In the genomic region with DNA sequence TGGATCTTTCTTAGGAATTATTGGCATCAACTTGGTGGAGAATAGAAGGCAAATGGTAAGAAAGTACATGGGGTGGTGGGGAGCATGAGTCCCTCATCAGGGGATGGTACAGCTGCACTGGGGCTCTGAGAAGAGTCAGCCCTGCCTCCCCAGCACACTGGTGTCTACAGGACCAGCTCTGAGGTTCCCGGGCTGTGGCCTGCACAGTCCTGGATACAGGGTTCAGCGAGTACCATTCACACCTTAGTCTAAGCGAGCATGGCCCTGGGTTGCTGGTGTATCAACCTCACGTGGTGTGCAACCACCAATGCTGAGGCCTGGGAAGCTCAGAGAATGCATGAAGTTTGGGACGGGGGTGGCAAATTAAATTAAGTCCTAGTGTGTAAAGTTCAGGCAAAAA, we compare ENCODE assay signal across 20 cellular contexts. TPM values are rescaled to one million over a fixed set of nuclear protein-coding genes. Genes with fewer than 3 reads are reported as not detected.
"Had no signal": no experiment of that assay in that cellular context is flagged by ENCODE, and none has a peak within 500 bp of the region (broad histone marks: within the 10 kb centered on the region; RNA-seq: fewer than 3 reads in every experiment).

No MANE protein-coding gene starts in this region.

- H3K4me3 Mint-ChIP-seq: naive B cell; nephron progenitor cell; stimulated activated naive B cell treated with anti-CD40 and anti-IgM and Interleukin-4, amounts not matched to agents 10 μg/mL and 1 μg/mL and 100 μg/mL, for 72 hours; stimulated activated naive CD8-positive, alpha-beta T cell treated with anti-CD3 and anti-CD28 coated beads, Interleukin-15, amount 100 ng/mL, for 72 hours had no signal

- H3K4me1 Mint-ChIP-seq: naive B cell; stimulated activated naive B cell treated with anti-CD40 and anti-IgM and Interleukin-4, amounts not matched to agents 10 μg/mL and 1 μg/mL and 100 μg/mL, for 72 hours had no signal

- H3K36me3 Mint-ChIP-seq: naive B cell; stimulated activated naive B cell treated with anti-CD40 and anti-IgM and Interleukin-4, amounts not matched to agents 10 μg/mL and 1 μg/mL and 100 μg/mL, for 72 hours had no signal

- H3K36me3 ChIP-seq: colonic mucosa, neutrophil, right atrium auricular region had no signal

- FAIRE-seq: frontal cortex, islet of Langerhans had no signal

- H3K27ac Mint-ChIP-seq: naive B cell; nephron progenitor cell; stimulated activated naive B cell treated with anti-CD40 and anti-IgM and Interleukin-4, amounts not matched to agents 10 μg/mL and 1 μg/mL and 100 μg/mL, for 72 hours; stimulated activated naive CD8-positive, alpha-beta T cell treated with anti-CD3 and anti-CD28 coated beads, Interleukin-15, amount 100 ng/mL, for 72 hours had no signal

- ATAC-seq: esophagus mucosa; stimulated activated naive B cell treated with anti-CD40 and anti-IgM and Interleukin-4, amounts not matched to agents 10 μg/mL and 1 μg/mL and 100 μg/mL, for 72 hours; stimulated activated naive CD8-positive, alpha-beta T cell treated with anti-CD3 and anti-CD28 coated beads, Interleukin-15, amount 100 ng/mL, for 72 hours had no signal

- H3K27me3 ChIP-seq: colonic mucosa, heart right ventricle, right atrium auricular region, testis, tibial nerve had no signal

- DNase-seq: colonic mucosa; effector CD4-positive, alpha-beta T cell; heart right ventricle; hypothalamus; kidney glomerular epithelial cell; mesendoderm; naive B cell; nephron progenitor cell; posterior cingulate gyrus; stimulated activated CD4-positive, alpha-beta T cell treated with anti-CD3 and anti-CD28 coated beads, Interleukin-2, amount 100 ng/mL, for 24 hours; stimulated activated CD4-positive, alpha-beta T cell treated with anti-CD3 and anti-CD28 coated beads, Interleukin-4, amount 100 ng/mL, for 4 hours; stimulated activated naive B cell treated with anti-CD40 and anti-IgM and Interleukin-4, amounts not matched to agents 10 μg/mL and 1 μg/mL and 100 μg/mL, for 72 hours; stimulated activated naive CD8-positive, alpha-beta T cell treated with anti-CD3 and anti-CD28 coated beads, Interleukin-15, amount 100 ng/mL, for 72 hours; testis had no signal

- H3K27ac ChIP-seq: colonic mucosa, heart right ventricle, neutrophil, right atrium auricular region, testis, tibial nerve had no signal

- H3K4me1 ChIP-seq: colonic mucosa, right atrium auricular region, testis had no signal

- H3K9me3 ChIP-seq: colonic mucosa, neutrophil, right atrium auricular region, testis, tibial nerve had no signal

- H3K4me3 ChIP-seq: colonic mucosa, heart right ventricle, right atrium auricular region, testis, tibial nerve had no signal

RNA-seq across cellular contexts. Expression of a gene that starts 10.1 kb away (rescaled TPM):
- total RNA-seq: frontal cortex had no signal
